1 cellular context compared by ENCODE assay signal in the genomic region with DNA sequence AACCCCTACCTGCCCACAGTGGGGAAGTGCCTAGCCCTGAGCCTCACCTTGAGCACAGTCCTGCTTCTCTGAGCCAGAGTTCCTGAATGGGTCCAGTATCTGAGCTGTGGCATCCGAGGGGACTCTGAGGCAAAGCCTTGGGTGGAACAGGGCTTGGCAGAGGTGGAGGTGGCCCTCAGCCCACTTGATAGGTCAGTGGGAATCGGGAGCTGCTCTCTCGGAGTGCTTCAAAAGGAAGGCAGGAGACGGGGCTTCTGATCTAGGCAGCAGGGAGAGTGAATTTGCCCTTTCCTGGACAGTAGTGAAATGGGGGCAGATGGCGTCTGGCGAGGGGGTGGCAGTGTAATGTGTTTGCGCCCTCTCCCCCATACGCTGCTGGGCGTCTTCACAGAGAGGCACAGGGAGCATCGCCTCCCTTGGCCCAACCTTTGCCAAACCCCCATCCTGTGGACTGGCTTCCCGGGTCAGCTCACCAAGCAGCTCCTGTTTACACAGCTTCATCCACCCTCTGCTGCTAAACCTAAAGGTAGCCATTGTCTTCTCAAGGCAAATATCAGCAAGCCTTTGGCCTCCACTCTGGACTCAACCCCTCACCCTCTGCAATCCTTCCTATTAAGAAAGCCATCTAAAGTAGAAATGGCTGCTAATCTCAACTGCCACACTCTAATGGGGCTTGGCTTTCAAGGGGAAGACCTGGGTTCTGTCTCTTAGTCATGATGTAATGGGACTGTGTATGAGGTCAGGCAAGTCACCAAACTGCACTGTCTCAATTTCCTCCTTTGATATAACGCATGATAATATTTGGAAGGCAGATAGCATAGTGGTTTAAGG.
TF ChIP-seq lines count a peak whose summit lies in the region.

No MANE protein-coding gene starts in this region.

TF ChIP-seq in HepG2, 621 proteins besides CTCF, POLR2A, EP300 and RAD21 (continued from another document):
- TF ChIP-seq MAX (IDR thresholded peaks at IDR 0.05): peak; percentile 45; the same call in 1 of the 2 replicates
- TF ChIP-seq, protein P1, sequence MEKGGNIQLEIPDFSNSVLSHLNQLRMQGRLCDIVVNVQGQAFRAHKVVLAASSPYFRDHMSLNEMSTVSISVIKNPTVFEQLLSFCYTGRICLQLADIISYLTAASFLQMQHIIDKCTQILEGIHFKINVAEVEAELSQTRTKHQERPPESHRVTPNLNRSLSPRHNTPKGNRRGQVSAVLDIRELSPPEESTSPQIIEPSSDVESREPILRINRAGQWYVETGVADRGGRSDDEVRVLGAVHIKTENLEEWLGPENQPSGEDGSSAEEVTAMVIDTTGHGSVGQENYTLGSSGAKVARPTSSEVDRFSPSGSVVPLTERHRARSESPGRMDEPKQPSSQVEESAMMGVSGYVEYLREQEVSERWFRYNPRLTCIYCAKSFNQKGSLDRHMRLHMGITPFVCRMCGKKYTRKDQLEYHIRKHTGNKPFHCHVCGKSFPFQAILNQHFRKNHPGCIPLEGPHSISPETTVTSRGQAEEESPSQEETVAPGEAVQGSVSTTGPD (CRISPR knock-in tag; IDR thresholded peaks at IDR 0.05): peak; percentile 79
- TF ChIP-seq RXRA (CRISPR knock-in tag; IDR thresholded peaks at IDR 0.05): peak; percentile 39; the same call in 1 of the 2 replicates
- TF ChIP-seq, protein P2, sequence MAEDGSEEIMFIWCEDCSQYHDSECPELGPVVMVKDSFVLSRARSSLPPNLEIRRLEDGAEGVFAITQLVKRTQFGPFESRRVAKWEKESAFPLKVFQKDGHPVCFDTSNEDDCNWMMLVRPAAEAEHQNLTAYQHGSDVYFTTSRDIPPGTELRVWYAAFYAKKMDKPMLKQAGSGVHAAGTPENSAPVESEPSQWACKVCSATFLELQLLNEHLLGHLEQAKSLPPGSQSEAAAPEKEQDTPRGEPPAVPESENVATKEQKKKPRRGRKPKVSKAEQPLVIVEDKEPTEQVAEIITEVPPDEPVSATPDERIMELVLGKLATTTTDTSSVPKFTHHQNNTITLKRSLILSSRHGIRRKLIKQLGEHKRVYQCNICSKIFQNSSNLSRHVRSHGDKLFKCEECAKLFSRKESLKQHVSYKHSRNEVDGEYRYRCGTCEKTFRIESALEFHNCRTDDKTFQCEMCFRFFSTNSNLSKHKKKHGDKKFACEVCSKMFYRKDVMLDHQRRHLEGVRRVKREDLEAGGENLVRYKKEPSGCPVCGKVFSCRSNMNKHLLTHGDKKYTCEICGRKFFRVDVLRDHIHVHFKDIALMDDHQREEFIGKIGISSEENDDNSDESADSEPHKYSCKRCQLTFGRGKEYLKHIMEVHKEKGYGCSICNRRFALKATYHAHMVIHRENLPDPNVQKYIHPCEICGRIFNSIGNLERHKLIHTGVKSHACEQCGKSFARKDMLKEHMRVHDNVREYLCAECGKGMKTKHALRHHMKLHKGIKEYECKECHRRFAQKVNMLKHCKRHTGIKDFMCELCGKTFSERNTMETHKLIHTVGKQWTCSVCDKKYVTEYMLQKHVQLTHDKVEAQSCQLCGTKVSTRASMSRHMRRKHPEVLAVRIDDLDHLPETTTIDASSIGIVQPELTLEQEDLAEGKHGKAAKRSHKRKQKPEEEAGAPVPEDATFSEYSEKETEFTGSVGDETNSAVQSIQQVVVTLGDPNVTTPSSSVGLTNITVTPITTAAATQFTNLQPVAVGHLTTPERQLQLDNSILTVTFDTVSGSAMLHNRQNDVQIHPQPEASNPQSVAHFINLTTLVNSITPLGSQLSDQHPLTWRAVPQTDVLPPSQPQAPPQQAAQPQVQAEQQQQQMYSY (CRISPR knock-in tag; IDR thresholded peaks at IDR 0.05): no peak
- 0 out of 2 replicates have a peak, but pooled peaks have one; percentile 29 for TF ChIP-seq ZFY (CRISPR knock-in tag; IDR thresholded peaks at IDR 0.05)
- 0 out of 2 replicates have a peak, but pooled peaks have one; percentile 37 for TF ChIP-seq IRF9 (CRISPR knock-in tag; IDR thresholded peaks at IDR 0.05; ENCODE audit: borderline replicate concordance)
- peak; percentile 25; the same call in 1 of the 2 replicates for TF ChIP-seq ZBTB38 (CRISPR knock-in tag; IDR thresholded peaks at IDR 0.05)
- no peak for TF ChIP-seq PITX1 (CRISPR knock-in tag; IDR thresholded peaks at IDR 0.05)
- no peak for TF ChIP-seq TERF1 (CRISPR knock-in tag; IDR thresholded peaks at IDR 0.05)
- peak; percentile 38; the same call in 1 of the 2 replicates for TF ChIP-seq SAP130 (CRISPR knock-in tag; IDR thresholded peaks at IDR 0.05; ENCODE audit: low read depth)
- TF ChIP-seq BCL3 (CRISPR knock-in tag; IDR thresholded peaks at IDR 0.05): peak; percentile 86
- 0 out of 2 replicates have a peak, but pooled peaks have one; percentile 26 for TF ChIP-seq MED1 (CRISPR knock-in tag; IDR thresholded peaks at IDR 0.05)
- TF ChIP-seq FOXA3 (CRISPR knock-in tag; IDR thresholded peaks at IDR 0.05): peak; percentile 92
- no peak for TF ChIP-seq MXD3 (CRISPR knock-in tag; IDR thresholded peaks at IDR 0.05)
- peak; percentile 25; the same call in 1 of the 2 replicates for TF ChIP-seq POLR2G (IDR thresholded peaks at IDR 0.05; ENCODE audit: low read depth, low read length)
- TF ChIP-seq, protein P3, sequence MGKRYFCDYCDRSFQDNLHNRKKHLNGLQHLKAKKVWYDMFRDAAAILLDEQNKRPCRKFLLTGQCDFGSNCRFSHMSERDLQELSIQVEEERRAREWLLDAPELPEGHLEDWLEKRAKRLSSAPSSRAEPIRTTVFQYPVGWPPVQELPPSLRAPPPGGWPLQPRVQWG (CRISPR knock-in tag; IDR thresholded peaks at IDR 0.05; ENCODE audit: borderline replicate concordance, low read depth): no peak
- peak; percentile 54 for TF ChIP-seq ZNF644 (CRISPR knock-in tag; IDR thresholded peaks at IDR 0.05; ENCODE audit: low read depth)
- TF ChIP-seq FOXO1 (CRISPR knock-in tag; IDR thresholded peaks at IDR 0.05): peak; percentile 45; the same call in 1 of the 2 replicates
- no peak for TF ChIP-seq BCL6 (CRISPR knock-in tag; IDR thresholded peaks at IDR 0.05)
